8 cellular contexts compared by ENCODE assay signal in the genomic region with DNA sequence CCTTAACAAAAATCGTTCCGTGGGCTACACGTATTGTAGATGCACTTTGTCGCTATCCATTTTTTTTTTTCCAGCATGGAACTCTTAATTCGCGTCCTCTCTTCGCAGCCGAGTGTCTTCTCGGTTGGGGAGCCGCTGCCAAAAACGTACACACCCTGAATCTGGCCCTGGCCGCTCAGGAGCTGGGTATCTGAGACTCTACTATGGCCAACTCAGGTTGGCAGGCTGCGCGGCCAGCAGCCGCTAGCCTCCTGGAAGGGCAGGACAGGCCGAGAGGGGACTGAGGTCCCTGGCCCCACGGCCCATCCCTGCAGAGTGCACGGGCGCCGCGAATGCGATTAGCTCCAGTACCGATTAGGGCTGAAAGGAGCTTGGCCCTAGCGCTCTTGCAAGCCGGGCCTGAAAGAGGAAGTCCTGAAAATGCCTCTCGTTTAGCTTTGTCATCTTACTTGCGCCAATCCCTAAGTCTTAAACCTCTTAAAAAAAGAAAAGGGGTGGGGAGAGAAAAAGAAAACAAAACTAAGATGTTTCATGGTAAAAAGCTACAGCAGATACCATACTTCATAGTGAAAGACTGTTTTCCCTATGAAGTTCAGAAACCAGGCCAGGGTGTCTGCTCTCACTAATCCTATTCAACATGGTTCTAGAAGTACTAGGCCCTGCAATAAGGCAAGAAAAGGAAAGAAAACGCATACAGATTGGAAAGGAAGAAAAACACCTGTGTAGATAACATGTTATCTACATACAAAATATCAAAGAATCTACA.
DNase-seq lines count a peak whose midpoint lies in the region; ATAC-seq and TF ChIP-seq lines count a peak whose summit lies in the region.

No MANE protein-coding gene starts in this region.

- peaks cover 0 to 46% (median 26%) of the 10 kb centered on the region in 12 donors for H3K4me1 ChIP-seq in heart left ventricle
- peaks cover 9% of the 10 kb centered on the region for H3K4me1 ChIP-seq in psoas muscle
- H3K4me1 ChIP-seq in aorta (ENCODE audit: control insufficient read depth in 1 of 2, insufficient read depth in 2 of 2, low read length in 2 of 2), result peaks cover 0 to 6% of the 10 kb centered on the region in 2 donors

- ATAC-seq in GM18519 (IDR thresholded peaks at IDR 0.05; ENCODE audit: low FRiP score, unreplicated experiment) (peak; percentile 52), HG02884 (IDR thresholded peaks at IDR 0.05; ENCODE audit: unreplicated experiment) (peak; percentile 55), heart left ventricle (peak; percentile 14 to 53 (median 46)), psoas muscle (peak in 3 of 4 donors; percentile 27 to 28 (median 28)), aorta (ENCODE audit: low FRiP score) (peak; percentile 60)

- no peak for TF ChIP-seq CTCF in heart left ventricle (IDR thresholded peaks at IDR 0.05)
- TF ChIP-seq CTCF in psoas muscle (IDR thresholded peaks at IDR 0.05), result no peak

- no peak for TF ChIP-seq POLR2A in heart left ventricle (IDR thresholded peaks at IDR 0.05)

- H3K4me3 ChIP-seq in heart left ventricle (peak overlapping the region; percentile 11 to 94 (median 72)), psoas muscle (peak overlapping the region; percentile 80), aorta (ENCODE audit: low read length in 2 of 2) (peak overlapping the region; percentile 96)

- intact Hi-C loops in heart left ventricle (cut with DNase I), result loop anchor here in 9 of 10 donors (5.0 to 10.0 kb wide), 12 partner anchors 34 to 266 kb away; no protein-coding TSS in a partner anchor
- intact Hi-C loops in psoas muscle (cut with DNase I), result loop anchor here (5.0 kb wide), 2 partner anchors 59 to 266 kb away; no protein-coding TSS in a partner anchor
- intact Hi-C loops in aorta (cut with DNase I), result loop anchor here (5.0 kb wide), 3 partner anchors 34 to 124 kb away; no protein-coding TSS in a partner anchor

- H3K9me3 ChIP-seq in heart left ventricle (peaks cover 0 to 11% (median 0%) of the 10 kb centered on the region in 12 donors), psoas muscle (peaks cover 4% of the 10 kb centered on the region), aorta (ENCODE audit: control insufficient read depth, low read length) (no peaks in the 10 kb centered on the region)

- H3K36me3 ChIP-seq in heart left ventricle (peaks cover 0 to 2% (median 0%) of the 10 kb centered on the region in 9 donors), psoas muscle (ENCODE audit: insufficient read depth in 1 of 2, low read depth in 1 of 2) (no peaks in the 10 kb centered on the region), aorta (ENCODE audit: control insufficient read depth in 1 of 2, insufficient read depth in 2 of 2, low read length in 1 of 2) (no peaks in the 10 kb centered on the region)

- H3K27ac ChIP-seq in heart left ventricle (peak overlapping the region; percentile 48 to 99 (median 94)), psoas muscle (peak overlapping the region; percentile 61), aorta (ENCODE audit: low read depth in 1 of 2, low read length in 2 of 2) (peak overlapping the region; percentile 87 to 98)

- DNase-seq in RPMI8226, result peak; percentile 91
- peak; percentile 61 for DNase-seq in activated naive CD4-positive, alpha-beta T cell treated with anti-CD3 and anti-CD28 coated beads, Interleukin-2, amount 50 U/mL, for 16 hours
- DNase-seq in heart left ventricle, result peak; percentile 54 to 82 (median 71)
- DNase-seq in psoas muscle, result peak; percentile 48 to 72
- DNase-seq in aorta, result peak; percentile 79 to 87
- no peak for DNase-seq in foreskin melanocyte

- 9 to 15% (median 10%) methylated on average over 26 to 28 of the region's 28 CpGs for WGBS in heart left ventricle, 4 donors
- WGBS in psoas muscle, 3 donors, result 20 to 26% (median 25%) methylated on average over 28 of the region's 28 CpGs
- 10 to 12% methylated on average over 28 of the region's 28 CpGs for WGBS in aorta, 2 donors

- no peaks in the 10 kb centered on the region for H3K27me3 ChIP-seq in heart left ventricle
- H3K27me3 ChIP-seq in psoas muscle (ENCODE audit: insufficient read depth in 3 of 3, low read length in 2 of 3), result no peaks in the 10 kb centered on the region
- H3K27me3 ChIP-seq in aorta (ENCODE audit: control insufficient read depth in 1 of 2, insufficient read depth in 2 of 2, low read length in 1 of 2), result no peaks in the 10 kb centered on the region
